Comparison of ENCODE assay signal across 9 cellular contexts in the genomic region with DNA sequence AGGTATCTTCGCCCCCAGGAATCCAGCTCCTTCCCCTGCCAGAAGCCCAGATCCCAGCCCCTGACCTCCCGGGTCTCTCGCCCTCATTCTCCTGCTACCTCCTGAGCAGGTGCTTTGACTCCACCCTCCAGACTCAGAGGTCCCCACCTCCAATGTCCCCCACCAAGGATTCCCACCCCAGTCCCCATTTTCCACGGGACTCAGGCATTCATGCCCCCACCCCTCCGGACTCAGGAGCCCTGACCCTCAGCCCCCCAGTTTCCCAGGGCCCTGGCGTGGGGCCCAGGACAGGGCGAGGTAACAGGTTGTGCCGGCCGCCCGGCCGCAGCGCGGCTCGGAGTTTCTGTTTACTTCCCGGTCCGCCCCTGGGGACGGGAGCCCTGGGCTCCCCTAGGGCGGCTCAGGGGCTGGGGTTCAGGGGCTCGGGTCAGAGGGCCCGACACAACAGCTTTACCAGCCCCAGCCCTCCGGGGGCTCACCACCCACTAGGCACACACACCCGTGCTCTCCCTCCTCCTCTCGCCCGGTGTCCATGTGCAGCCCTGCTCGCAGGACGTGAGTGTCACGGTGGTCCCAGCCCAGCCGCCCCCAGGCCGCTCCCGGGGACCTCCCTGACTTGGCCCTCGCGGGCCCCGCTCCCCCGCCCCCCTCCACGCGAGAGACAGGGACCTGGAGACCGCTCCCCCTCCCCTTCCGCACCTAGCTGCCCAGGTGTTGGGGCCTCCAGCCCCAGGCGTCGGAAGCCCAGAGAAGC. TPM values are rescaled to one million over a fixed set of nuclear protein-coding genes. Genes with fewer than 3 reads are reported as not detected.
DNase-seq lines count a peak whose midpoint lies in the region; ATAC-seq and TF ChIP-seq lines count a peak whose summit lies in the region.
"Had no signal": no experiment of that assay in that cellular context is flagged by ENCODE, and none has a peak within 500 bp of the region (broad histone marks: within the 10 kb centered on the region; RNA-seq: fewer than 3 reads in every experiment).

No MANE protein-coding gene starts in this region.

- peaks cover 65% of the 10 kb centered on the region for H3K27me3 ChIP-seq in CD8-positive, alpha-beta memory T cell (ENCODE audit: insufficient read depth, low read length, poor library complexity, severe bottlenecking)
- peaks cover 98% of the 10 kb centered on the region for H3K27me3 ChIP-seq in gastroesophageal sphincter

- no peak overlapping the region for H3K4me3 ChIP-seq in CD8-positive, alpha-beta memory T cell (ENCODE audit: low read length)
- peak overlapping the region in 1 of 2 donors; percentile 1 for H3K4me3 ChIP-seq in gastroesophageal sphincter

- H3K4me1 Mint-ChIP-seq in CD8-positive, alpha-beta memory T cell = peaks cover 5 to 16% (median 9%) of the 10 kb centered on the region in 3 donors
- H3K4me1 Mint-ChIP-seq in WTC11 = peaks cover 33% of the 10 kb centered on the region
- peaks cover 6% of the 10 kb centered on the region for H3K4me1 Mint-ChIP-seq in mesothelial cell of epicardium

- H3K4me1 ChIP-seq in CD8-positive, alpha-beta memory T cell (ENCODE audit: insufficient read depth, low read length) = peaks cover 11% of the 10 kb centered on the region
- H3K4me1 ChIP-seq in gastroesophageal sphincter = peaks cover 0 to 12% (median 7%) of the 10 kb centered on the region in 3 donors

- DNase-seq in CD8-positive, alpha-beta memory T cell = no peak
- DNase-seq in WTC11 (ENCODE audit: low spot score) (peak; percentile 42), mesothelial cell of epicardium (ENCODE audit: low spot score in 2 of 2, unreplicated experiment in 2 of 2) (no peak), GM10248 (ENCODE audit: extremely low spot score) (no peak), NCI-H510A treated with DMSO at 0.1 percent for 48 hours (lab: John Stamatoyannopoulos, UW) (no peak)
- DNase-seq: DMS 273 treated with DMSO at 0.1 percent for 48 hours, MV-4-11, nucleus accumbens had no signal

- H3K9me3 Mint-ChIP-seq in CD8-positive, alpha-beta memory T cell = no peaks in the 10 kb centered on the region
- H3K9me3 Mint-ChIP-seq in WTC11 = no peaks in the 10 kb centered on the region
- H3K9me3 Mint-ChIP-seq in mesothelial cell of epicardium = no peaks in the 10 kb centered on the region

- TF ChIP-seq POLR2A in gastroesophageal sphincter (IDR thresholded peaks at IDR 0.05) = no peak

- no peaks in the 10 kb centered on the region for H3K9me3 ChIP-seq in CD8-positive, alpha-beta memory T cell (ENCODE audit: low read length)
- no peaks in the 10 kb centered on the region for H3K9me3 ChIP-seq in gastroesophageal sphincter

- POLR2A ChIA-PET in CD8-positive, alpha-beta memory T cell (lab: Charles Lee) = interaction anchor here (1.0 to 1.3 kb wide), 3 partner anchors 8 to 13 kb away, joined by 3 to 4 read pairs (median 4); no protein-coding TSS in a partner anchor
- POLR2A ChIA-PET in WTC11 (lab: Charles Lee) (interaction anchor here (0.7 to 1.4 kb wide), 2 partner anchors 8 to 12 kb away, joined by 3 read pairs; no protein-coding TSS in a partner anchor), GM10248 (lab: Yijun Ruan, JAX) (no interaction called here)

- TF ChIP-seq EP300 in gastroesophageal sphincter (IDR thresholded peaks at IDR 0.05) = no peak

- no peak overlapping the region for H3K27ac ChIP-seq in CD8-positive, alpha-beta memory T cell (ENCODE audit: low read depth, low read length)
- no peak overlapping the region for H3K27ac ChIP-seq in gastroesophageal sphincter

- H3K36me3 ChIP-seq in CD8-positive, alpha-beta memory T cell (ENCODE audit: insufficient read depth, low read length) = no peaks in the 10 kb centered on the region
- no peaks in the 10 kb centered on the region for H3K36me3 ChIP-seq in gastroesophageal sphincter

- WGBS in gastroesophageal sphincter (ENCODE audit: low coverage in 1 of 2), 2 donors = 20% methylated on average over 1 of the region's 40 CpGs; no CpG with 5 or more reads in 1 of the 2 donors

- TF ChIP-seq CTCF in WTC11 (IDR thresholded peaks at IDR 0.05) = no peak
- TF ChIP-seq CTCF in mesothelial cell of epicardium (IDR thresholded peaks at IDR 0.05; ENCODE audit: unreplicated experiment) = no peak
- TF ChIP-seq CTCF in GM10248 (IDR thresholded peaks at IDR 0.05; ENCODE audit: control extremely low read depth, extremely low read depth, low read depth, missing control alignments) = no peak
- TF ChIP-seq CTCF in gastroesophageal sphincter (IDR thresholded peaks at IDR 0.05) = no peak

- CTCF ChIA-PET in CD8-positive, alpha-beta memory T cell (lab: Charles Lee) = interaction anchor here (1.1 to 17.8 kb wide), 6 partner anchors 9 to 143 kb away, joined by 3 to 289 read pairs (median 54); a partner anchor contains a TSS
- CTCF ChIA-PET in WTC11 (lab: Charles Lee) = interaction anchor here (0.6 to 11.1 kb wide), 6 partner anchors 5 to 560 kb away, joined by 4 to 292 read pairs (median 21); a partner anchor contains a TSS
- CTCF ChIA-PET in GM10248 (lab: Yijun Ruan, JAX) = interaction anchor here (2.1 to 12.0 kb wide), 5 partner anchors 6 to 95 kb away, joined by 8 to 177 read pairs (median 95); a partner anchor contains a TSS

- H3K4me3 Mint-ChIP-seq in CD8-positive, alpha-beta memory T cell = peak overlapping the region in 6 of 7 donors; percentile 3 to 64 (median 34)
- H3K4me3 Mint-ChIP-seq in WTC11 (peak overlapping the region; percentile 72), mesothelial cell of epicardium (peak overlapping the region; percentile 53)

- peak overlapping the region in 2 of 8 donors; percentile 24 to 87 for H3K27ac Mint-ChIP-seq in CD8-positive, alpha-beta memory T cell
- H3K27ac Mint-ChIP-seq in WTC11 = no peak overlapping the region
- no peak overlapping the region for H3K27ac Mint-ChIP-seq in mesothelial cell of epicardium

- H3K27me3 Mint-ChIP-seq in CD8-positive, alpha-beta memory T cell = peaks cover 50 to 67% of the 10 kb centered on the region in 2 donors
- peaks cover 3% of the 10 kb centered on the region; the same call in 1 of the 2 replicates for H3K27me3 Mint-ChIP-seq in WTC11 (ENCODE audit: low read depth)
- H3K27me3 Mint-ChIP-seq in mesothelial cell of epicardium (ENCODE audit: low read depth) = peaks cover 80% of the 10 kb centered on the region

- ATAC-seq in WTC11 (peak; percentile 15), gastroesophageal sphincter (no peak)

- no peaks in the 10 kb centered on the region for H3K36me3 Mint-ChIP-seq in CD8-positive, alpha-beta memory T cell
- H3K36me3 Mint-ChIP-seq in WTC11 (no peaks in the 10 kb centered on the region), mesothelial cell of epicardium (no peaks in the 10 kb centered on the region)

TF ChIP-seq in WTC11, 78 proteins besides CTCF, POLR2A, EP300 and RAD21:
- TF ChIP-seq, protein P1, sequence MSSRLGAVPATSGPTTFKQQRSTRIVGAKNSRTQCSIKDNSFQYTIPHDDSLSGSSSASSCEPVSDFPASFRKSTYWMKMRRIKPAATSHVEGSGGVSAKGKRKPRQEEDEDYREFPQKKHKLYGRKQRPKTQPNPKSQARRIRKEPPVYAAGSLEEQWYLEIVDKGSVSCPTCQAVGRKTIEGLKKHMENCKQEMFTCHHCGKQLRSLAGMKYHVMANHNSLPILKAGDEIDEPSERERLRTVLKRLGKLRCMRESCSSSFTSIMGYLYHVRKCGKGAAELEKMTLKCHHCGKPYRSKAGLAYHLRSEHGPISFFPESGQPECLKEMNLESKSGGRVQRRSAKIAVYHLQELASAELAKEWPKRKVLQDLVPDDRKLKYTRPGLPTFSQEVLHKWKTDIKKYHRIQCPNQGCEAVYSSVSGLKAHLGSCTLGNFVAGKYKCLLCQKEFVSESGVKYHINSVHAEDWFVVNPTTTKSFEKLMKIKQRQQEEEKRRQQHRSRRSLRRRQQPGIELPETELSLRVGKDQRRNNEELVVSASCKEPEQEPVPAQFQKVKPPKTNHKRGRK (CRISPR knock-in tag; IDR thresholded peaks at IDR 0.05; ENCODE audit: borderline replicate concordance) = no peak
- TF ChIP-seq ZNF263 (CRISPR knock-in tag; IDR thresholded peaks at IDR 0.05; ENCODE audit: low read depth) (peak; percentile 25; the same call in 1 of the 2 replicates), TP53 (CRISPR knock-in tag; IDR thresholded peaks at IDR 0.05) (no peak)
TF ChIP-seq in WTC11: peak in this region for 1.

RNA-seq across cellular contexts. Expression of a gene that starts 0.6 kb away (rescaled TPM):
- not detected for total RNA-seq in CD8-positive, alpha-beta memory T cell
- polyA plus RNA-seq in CD8-positive, alpha-beta memory T cell = not detected
- total RNA-seq in WTC11 (2021) (27.3 to 28.5 TPM (median 28.2 TPM) in 3 replicates), mesothelial cell of epicardium (4.5 to 5.8 TPM (median 5.1 TPM) in 3 replicates), gastroesophageal sphincter (1 to 10 TPM in 1 of 4 donors, under 1 TPM in 2, not detected in 1; 0.31 to 3.1 (median 0.31) TPM)

RNA-seq across cellular contexts. Expression of a gene that starts 10.2 kb away (rescaled TPM):
- total RNA-seq in CD8-positive, alpha-beta memory T cell = 1 to 10 TPM; 1.5 to 1.9 TPM
- polyA plus RNA-seq in CD8-positive, alpha-beta memory T cell = 0.90 TPM
- total RNA-seq in WTC11 (2021) (41.2 to 49.0 TPM (median 43.3 TPM) in 3 replicates), mesothelial cell of epicardium (0.09 to 0.16 TPM (median 0.11 TPM) in 3 replicates), gastroesophageal sphincter (1 to 10 TPM in 2 of 4 donors, not detected in 2; 1.6 to 2.6 TPM)

RNA-seq across cellular contexts. Expression of a gene that starts 12.3 kb away (rescaled TPM):
- 10 to 100 TPM; 56.8 to 59.4 TPM for total RNA-seq in CD8-positive, alpha-beta memory T cell
- 46.2 TPM for polyA plus RNA-seq in CD8-positive, alpha-beta memory T cell
- total RNA-seq in WTC11 (2021) = 76.5 to 94.2 TPM (median 88.7 TPM) in 3 replicates
- 59.8 to 62.4 TPM (median 60.2 TPM) in 3 replicates for total RNA-seq in mesothelial cell of epicardium
- total RNA-seq in gastroesophageal sphincter = 10 to 100 TPM; 17.6 to 28.2 (median 25.0) TPM

RNA-seq across cellular contexts. Expression of a gene that starts 12.4 kb away (rescaled TPM):
- total RNA-seq in CD8-positive, alpha-beta memory T cell = 10 to 100 TPM; 25.6 to 26.3 TPM
- 23.7 TPM for polyA plus RNA-seq in CD8-positive, alpha-beta memory T cell
- total RNA-seq in WTC11 (2021) (76.0 to 84.0 TPM (median 83.2 TPM) in 3 replicates), mesothelial cell of epicardium (64.0 to 68.5 TPM (median 65.7 TPM) in 3 replicates), gastroesophageal sphincter (10 to 100 TPM; 20.1 to 94.9 (median 40.5) TPM)

RNA-seq across cellular contexts. Expression of a gene that starts 16.0 kb away (rescaled TPM):
- total RNA-seq in CD8-positive, alpha-beta memory T cell = 1 to 10 TPM; 3.7 to 4.5 TPM
- polyA plus RNA-seq in CD8-positive, alpha-beta memory T cell = 2.1 TPM
- total RNA-seq in WTC11 (2021) = 78.9 to 87.0 TPM (median 79.5 TPM) in 3 replicates
- 44.6 to 45.5 TPM (median 45.1 TPM) in 3 replicates for total RNA-seq in mesothelial cell of epicardium
- total RNA-seq in gastroesophageal sphincter = 100 to 1,000 TPM in 2 of 4 donors, 10 to 100 TPM in 2; 26.0 to 135 (median 72.2) TPM

Comparison
In these comparisons a context has a peak if more than half of its experiments do, and no peak if none do; other contexts are left out.
1. RNA of a gene that starts 10.2 kb away (total RNA-seq): 41.2 to 49.0 TPM in WTC11; 1.5 to 1.9 TPM in CD8-positive, alpha-beta memory T cell, 1.6 to 2.6 TPM in gastroesophageal sphincter and 0.09 to 0.16 TPM in mesothelial cell of epicardium; every median in the first group is over 10 times any median in the second.
2. Peak in every context shown above with its lines, with median percentiles within 50 percentile points of each other: H3K4me3 Mint-ChIP-seq.